ENCODE assay signal across 8 cellular contexts in genomic region chr17:75897076-75898019, GRCh38. TPM values are rescaled to one million over a fixed set of nuclear protein-coding genes. Genes with fewer than 3 reads are reported as not detected.
DNase-seq lines count a peak whose midpoint lies in the region; ATAC-seq and TF ChIP-seq lines count a peak whose summit lies in the region.

No MANE protein-coding gene starts in this region.

- no peaks in the 10 kb centered on the region for H3K27me3 ChIP-seq in Panc1 (ENCODE audit: control insufficient read depth, insufficient read depth, low read length)
- no peaks in the 10 kb centered on the region for H3K27me3 ChIP-seq in esophagus squamous epithelium
- no peaks in the 10 kb centered on the region for H3K27me3 ChIP-seq in psoas muscle (ENCODE audit: insufficient read depth in 3 of 3, low read length in 2 of 3)

- BruUV-seq in Panc1 (replicated peaks; lab: Mats Ljungman, UMichigan) = no TSS peak

- in situ Hi-C loops in Panc1 (cut with HindIII; ENCODE audit: low pct_unique_long_range_greater_than_20kb, low sequenced_read_pairs) = no loop called here

- no peak for TF ChIP-seq POLR2A in esophagus squamous epithelium (IDR thresholded peaks at IDR 0.05)

- H3K9me3 ChIP-seq in Panc1 (ENCODE audit: control insufficient read depth, insufficient read depth, low read depth, low read length) (no peaks in the 10 kb centered on the region), esophagus squamous epithelium (no peaks in the 10 kb centered on the region), psoas muscle (no peaks in the 10 kb centered on the region)

- CTCF ChIA-PET in Panc1 (lab: Charles Lee) = interaction anchor here (0.7 kb wide), 1 partner anchor 615 kb away, joined by 6 read pairs; no protein-coding TSS in a partner anchor

- DNase-seq in ELF-1 (ENCODE audit: low read depth, low spot score) (peak; percentile 61), Panc1 (ENCODE audit: low read depth, low spot score) (no peak), esophagus squamous epithelium (lab: John Stamatoyannopoulos, UW) (no peak), psoas muscle (peak; percentile 46 to 72), NCI-H82 (lab: John Stamatoyannopoulos, UW) (no peak), SIG-M5 treated with dmso at 0.1 percent for 504 hours (lab: John Stamatoyannopoulos, UW; ENCODE audit: unreplicated experiment) (no peak), COLO829 (ENCODE audit: low spot score) (no peak)

- no peak for TF ChIP-seq CTCF in Panc1 (IDR thresholded peaks at IDR 0.05)
- TF ChIP-seq CTCF in esophagus squamous epithelium (IDR thresholded peaks at IDR 0.05) = no peak
- TF ChIP-seq CTCF in psoas muscle (IDR thresholded peaks at IDR 0.05) = no peak

- H3K4me1 ChIP-seq in Panc1 (ENCODE audit: control insufficient read depth, insufficient read depth, low read length) (peaks cover 19% of the 10 kb centered on the region), esophagus squamous epithelium (peaks cover 25 to 55% (median 32%) of the 10 kb centered on the region in 3 donors), psoas muscle (peaks cover 21% of the 10 kb centered on the region)

- H3K27ac ChIP-seq in Panc1 (ENCODE audit: low read length) = peak overlapping the region; percentile 67
- H3K27ac ChIP-seq in esophagus squamous epithelium = peak overlapping the region; percentile 84 to 99 (median 95)
- peak overlapping the region; percentile 97 for H3K27ac ChIP-seq in psoas muscle

- peaks cover 7% of the 10 kb centered on the region for H3K36me3 ChIP-seq in Panc1 (ENCODE audit: control insufficient read depth, insufficient read depth, low read length)
- H3K36me3 ChIP-seq in esophagus squamous epithelium = peaks cover 10 to 56% (median 30%) of the 10 kb centered on the region in 3 donors
- peaks cover 5 to 54% of the 10 kb centered on the region in 2 donors for H3K36me3 ChIP-seq in psoas muscle (ENCODE audit: insufficient read depth in 1 of 2, low read depth in 1 of 2)

- POLR2A ChIA-PET in Panc1 (lab: Charles Lee) = interaction anchor here (0.5 to 0.7 kb wide), 6 partner anchors 15 to 457 kb away, joined by 3 to 11 read pairs (median 6); a partner anchor contains a TSS

- intact Hi-C loops in Panc1 (cut with micrococcal nuclease; ENCODE audit: unreplicated experiment) (no loop called here), esophagus squamous epithelium (cut with DNase I) (no loop called here), psoas muscle (cut with DNase I) (loop anchor here in 1 of 2 donors (2.0 to 5.0 kb wide), 2 partner anchors 43 to 130 kb away; partner anchors contain the start of genes GALK1 and WBP2)

- H3K4me3 ChIP-seq in Panc1 (ENCODE audit: low read depth in 2 of 2, low read length in 2 of 2) (peak overlapping the region; percentile 72), esophagus squamous epithelium (peak overlapping the region; percentile 72 to 98 (median 90)), psoas muscle (peak overlapping the region; percentile 79)

- ATAC-seq in Panc1 (no peak; the same call in 1 of the 2 replicates), psoas muscle (no peak), GM21526 (IDR thresholded peaks at IDR 0.05; ENCODE audit: low FRiP score, unreplicated experiment) (no peak)

- WGBS in esophagus squamous epithelium, 2 donors = 31 to 76% methylated on average over 8 to 20 of the region's 45 CpGs
- 38 to 61% (median 56%) methylated on average over 27 to 45 of the region's 45 CpGs for WGBS in psoas muscle, 3 donors

RNA-seq across cellular contexts. Expression of gene TRIM65, which starts 0.6 kb away (rescaled TPM):
- total RNA-seq in Panc1 (2021; ENCODE audit: unreplicated experiment) (48.6 TPM), esophagus squamous epithelium (10 to 100 TPM; 17.3 to 24.6 (median 19.6) TPM), psoas muscle (10 to 100 TPM in 2 of 4 donors, 1 to 10 TPM in 2; 9.2 to 10.3 (median 9.7) TPM)
- 51.2 TPM for polyA plus RNA-seq in Panc1 (2012; ENCODE audit: insufficient read length)
- 10 to 100 TPM in 1 of 3 donors, 1 to 10 TPM in 2; 9.0 to 14.8 (median 9.0) TPM for polyA plus RNA-seq in psoas muscle

RNA-seq across cellular contexts. Expression of gene MRPL38, which starts 7.3 kb away (rescaled TPM):
- total RNA-seq in Panc1 (2021; ENCODE audit: unreplicated experiment) = 165 TPM
- polyA plus RNA-seq in Panc1 (2012; ENCODE audit: insufficient read length) = 180 TPM
- 10 to 100 TPM; 40.2 to 49.2 (median 41.0) TPM for total RNA-seq in esophagus squamous epithelium
- total RNA-seq in psoas muscle = 100 to 1,000 TPM; 107 to 168 (median 125) TPM
- 100 to 1,000 TPM; 104 to 115 (median 107) TPM for polyA plus RNA-seq in psoas muscle

RNA-seq across cellular contexts. Expression of gene TRIM47, which starts 19.0 kb away (rescaled TPM):
- total RNA-seq in Panc1 (2021; ENCODE audit: unreplicated experiment) = 125 TPM
- 145 TPM for polyA plus RNA-seq in Panc1 (2012; ENCODE audit: insufficient read length)
- 10 to 100 TPM; 19.5 to 33.4 (median 25.5) TPM for total RNA-seq in esophagus squamous epithelium
- 10 to 100 TPM in 3 of 4 donors, 1 to 10 TPM in 1; 8.9 to 16.0 (median 10.9) TPM for total RNA-seq in psoas muscle
- 10 to 100 TPM in 2 of 3 donors, 1 to 10 TPM in 1; 8.4 to 17.1 (median 10.9) TPM for polyA plus RNA-seq in psoas muscle

RNA-seq across cellular contexts. Expression of gene WBP2, which starts 42.2 kb away (rescaled TPM):
- 163 TPM for total RNA-seq in Panc1 (2021; ENCODE audit: unreplicated experiment)
- polyA plus RNA-seq in Panc1 (2012; ENCODE audit: insufficient read length) = 195 TPM
- total RNA-seq in esophagus squamous epithelium = 10 to 100 TPM; 24.9 to 44.2 (median 36.9) TPM
- total RNA-seq in psoas muscle = 100 to 1,000 TPM; 109 to 278 (median 164) TPM
- polyA plus RNA-seq in psoas muscle = 100 to 1,000 TPM; 115 to 174 (median 149) TPM

RNA-seq across cellular contexts. Expression of gene FBF1, which starts 43.5 kb away (rescaled TPM):
- 32.5 TPM for total RNA-seq in Panc1 (2021; ENCODE audit: unreplicated experiment)
- 27.7 TPM for polyA plus RNA-seq in Panc1 (2012; ENCODE audit: insufficient read length)
- 10 to 100 TPM; 13.9 to 18.3 (median 15.5) TPM for total RNA-seq in esophagus squamous epithelium
- 1 to 10 TPM; 1.8 to 5.9 (median 3.7) TPM for total RNA-seq in psoas muscle
- polyA plus RNA-seq in psoas muscle = 10 to 100 TPM in 1 of 3 donors, 1 to 10 TPM in 2; 1.8 to 10.4 (median 3.1) TPM

Comparison
In these comparisons a context has a peak if more than half of its experiments do, and no peak if none do; other contexts are left out.
1. DNase-seq: peak in ELF-1 (single experiment) and psoas muscle (2 of 2); none in Panc1 (single experiment), esophagus squamous epithelium (single experiment), NCI-H82 (single experiment), SIG-M5 treated with dmso at 0.1 percent for 504 hours (single experiment) and COLO829 (single experiment).
2. Peak in every context shown above with its lines, with median percentiles within 50 percentile points of each other: H3K27ac ChIP-seq and H3K4me3 ChIP-seq.